Comparison of ENCODE assay signal across 1 cellular context in the genomic region with DNA sequence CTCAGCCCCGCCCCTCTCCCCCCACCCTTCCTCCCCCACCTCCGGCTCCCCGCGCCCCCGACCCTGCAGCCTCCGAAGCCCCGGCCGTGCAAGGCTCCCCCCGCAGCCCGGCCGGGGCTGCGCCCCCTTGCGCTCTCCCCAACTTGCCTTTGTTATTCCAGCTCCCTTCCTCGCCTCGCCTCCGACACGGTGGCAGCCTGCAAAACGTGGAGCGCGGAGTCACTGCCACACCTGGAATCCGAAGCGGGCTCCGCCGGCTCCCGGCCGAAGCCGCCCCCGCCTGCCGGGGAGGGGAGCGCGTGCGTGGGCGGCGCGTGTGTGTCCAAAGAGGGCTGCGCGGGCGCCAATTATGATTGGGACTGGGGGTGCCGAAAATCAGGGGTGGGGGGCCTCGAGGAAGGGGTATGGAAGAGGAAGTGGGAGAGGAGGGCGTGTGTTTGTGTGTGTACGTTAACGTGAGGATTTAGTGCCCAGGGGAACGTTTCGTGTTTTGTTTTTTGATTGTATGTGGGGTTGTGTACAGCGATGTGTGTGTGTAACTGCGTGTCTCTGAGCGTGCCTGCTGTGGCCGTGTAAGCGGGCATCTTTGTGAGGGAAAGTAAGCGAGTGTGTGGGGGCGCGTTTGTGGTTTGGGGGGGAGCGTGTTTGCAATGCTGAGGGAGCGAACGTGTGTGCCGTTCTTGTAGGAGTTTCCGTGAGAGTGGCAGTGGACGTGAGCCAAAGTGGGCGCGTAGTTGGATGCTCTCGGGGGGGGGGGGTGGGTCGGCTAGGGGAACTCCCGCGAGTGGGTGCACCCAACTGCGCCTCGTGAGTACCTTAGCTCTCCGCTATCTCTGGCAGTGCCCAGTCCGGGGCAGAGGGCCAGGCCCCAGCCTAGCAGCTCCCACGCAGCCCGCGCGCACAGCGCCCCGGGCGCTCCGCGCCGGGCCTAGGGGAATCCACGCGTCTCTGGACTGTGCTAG.
TF ChIP-seq lines count a peak whose summit lies in the region.

No MANE protein-coding gene starts in this region.

TF ChIP-seq in K562, 482 proteins besides CTCF, POLR2A, EP300 and RAD21 (continued from another document):
- TF ChIP-seq, protein P1, sequence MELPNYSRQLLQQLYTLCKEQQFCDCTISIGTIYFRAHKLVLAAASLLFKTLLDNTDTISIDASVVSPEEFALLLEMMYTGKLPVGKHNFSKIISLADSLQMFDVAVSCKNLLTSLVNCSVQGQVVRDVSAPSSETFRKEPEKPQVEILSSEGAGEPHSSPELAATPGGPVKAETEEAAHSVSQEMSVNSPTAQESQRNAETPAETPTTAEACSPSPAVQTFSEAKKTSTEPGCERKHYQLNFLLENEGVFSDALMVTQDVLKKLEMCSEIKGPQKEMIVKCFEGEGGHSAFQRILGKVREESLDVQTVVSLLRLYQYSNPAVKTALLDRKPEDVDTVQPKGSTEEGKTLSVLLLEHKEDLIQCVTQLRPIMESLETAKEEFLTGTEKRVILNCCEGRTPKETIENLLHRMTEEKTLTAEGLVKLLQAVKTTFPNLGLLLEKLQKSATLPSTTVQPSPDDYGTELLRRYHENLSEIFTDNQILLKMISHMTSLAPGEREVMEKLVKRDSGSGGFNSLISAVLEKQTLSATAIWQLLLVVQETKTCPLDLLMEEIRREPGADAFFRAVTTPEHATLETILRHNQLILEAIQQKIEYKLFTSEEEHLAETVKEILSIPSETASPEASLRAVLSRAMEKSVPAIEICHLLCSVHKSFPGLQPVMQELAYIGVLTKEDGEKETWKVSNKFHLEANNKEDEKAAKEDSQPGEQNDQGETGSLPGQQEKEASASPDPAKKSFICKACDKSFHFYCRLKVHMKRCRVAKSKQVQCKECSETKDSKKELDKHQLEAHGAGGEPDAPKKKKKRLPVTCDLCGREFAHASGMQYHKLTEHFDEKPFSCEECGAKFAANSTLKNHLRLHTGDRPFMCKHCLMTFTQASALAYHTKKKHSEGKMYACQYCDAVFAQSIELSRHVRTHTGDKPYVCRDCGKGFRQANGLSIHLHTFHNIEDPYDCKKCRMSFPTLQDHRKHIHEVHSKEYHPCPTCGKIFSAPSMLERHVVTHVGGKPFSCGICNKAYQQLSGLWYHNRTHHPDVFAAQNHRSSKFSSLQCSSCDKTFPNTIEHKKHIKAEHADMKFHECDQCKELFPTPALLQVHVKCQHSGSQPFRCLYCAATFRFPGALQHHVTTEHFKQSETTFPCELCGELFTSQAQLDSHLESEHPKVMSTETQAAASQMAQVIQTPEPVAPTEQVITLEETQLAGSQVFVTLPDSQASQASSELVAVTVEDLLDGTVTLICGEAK (IDR thresholded peaks at IDR 0.05): peak; percentile 74
- TF ChIP-seq, protein P1 (CRISPR knock-in tag; IDR thresholded peaks at IDR 0.05): no peak
- TF ChIP-seq, protein P2, sequence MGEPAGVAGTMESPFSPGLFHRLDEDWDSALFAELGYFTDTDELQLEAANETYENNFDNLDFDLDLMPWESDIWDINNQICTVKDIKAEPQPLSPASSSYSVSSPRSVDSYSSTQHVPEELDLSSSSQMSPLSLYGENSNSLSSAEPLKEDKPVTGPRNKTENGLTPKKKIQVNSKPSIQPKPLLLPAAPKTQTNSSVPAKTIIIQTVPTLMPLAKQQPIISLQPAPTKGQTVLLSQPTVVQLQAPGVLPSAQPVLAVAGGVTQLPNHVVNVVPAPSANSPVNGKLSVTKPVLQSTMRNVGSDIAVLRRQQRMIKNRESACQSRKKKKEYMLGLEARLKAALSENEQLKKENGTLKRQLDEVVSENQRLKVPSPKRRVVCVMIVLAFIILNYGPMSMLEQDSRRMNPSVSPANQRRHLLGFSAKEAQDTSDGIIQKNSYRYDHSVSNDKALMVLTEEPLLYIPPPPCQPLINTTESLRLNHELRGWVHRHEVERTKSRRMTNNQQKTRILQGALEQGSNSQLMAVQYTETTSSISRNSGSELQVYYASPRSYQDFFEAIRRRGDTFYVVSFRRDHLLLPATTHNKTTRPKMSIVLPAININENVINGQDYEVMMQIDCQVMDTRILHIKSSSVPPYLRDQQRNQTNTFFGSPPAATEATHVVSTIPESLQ (CRISPR knock-in tag; IDR thresholded peaks at IDR 0.05): no peak
- TF ChIP-seq RHOXF2B (CRISPR knock-in tag; conservative IDR thresholded peaks at IDR 0.05) (no peak), NFIC (IDR thresholded peaks at IDR 0.05) (peak; percentile 60), NR3C1 (CRISPR knock-in tag; IDR thresholded peaks at IDR 0.05) (no peak), ZNF324 (CRISPR knock-in tag; IDR thresholded peaks at IDR 0.05) (no peak), BMI1 (IDR thresholded peaks at IDR 0.05; ENCODE audit: low read length) (no peak), RB1 (IDR thresholded peaks at IDR 0.05; ENCODE audit: low read depth) (peak; percentile 97), NR2C2 (CRISPR knock-in tag; IDR thresholded peaks at IDR 0.05) (no peak), NR2C2 (tag; IDR thresholded peaks at IDR 0.05) (no peak), SMARCA4 (IDR thresholded peaks at IDR 0.05) (peak; percentile 77), FIP1L1 (IDR thresholded peaks at IDR 0.05; ENCODE audit: low read depth, low read length, poor library complexity, severe bottlenecking) (peak; percentile 88), ZFP30 (CRISPR knock-in tag; IDR thresholded peaks at IDR 0.05; ENCODE audit: borderline replicate concordance) (no peak), XRCC5 (IDR thresholded peaks at IDR 0.05; ENCODE audit: low read depth, low read length) (peak; percentile 96), FUS (optimal IDR thresholded peaks at IDR 0.05; ENCODE audit: low read depth, low read length) (no peak), CCNT2 (IDR thresholded peaks at IDR 0.05; ENCODE audit: borderline replicate concordance, extremely low read depth, insufficient read length, low read depth, low read length) (peak; percentile 89), NFIX (CRISPR knock-in tag; IDR thresholded peaks at IDR 0.05; ENCODE audit: low read depth) (no peak), PHTF2 (CRISPR knock-in tag; IDR thresholded peaks at IDR 0.05) (no peak), COPS2 (conservative IDR thresholded peaks at IDR 0.05) (no peak), ZBTB17 (CRISPR knock-in tag; IDR thresholded peaks at IDR 0.05) (no peak), FOXA1 (IDR thresholded peaks at IDR 0.05; ENCODE audit: borderline replicate concordance) (no peak), ETS2 (tag; IDR thresholded peaks at IDR 0.05; ENCODE audit: borderline replicate concordance, poor library complexity, severe bottlenecking) (no peak), MTA3 (IDR thresholded peaks at IDR 0.05; ENCODE audit: borderline replicate concordance) (peak; percentile 86; the same call in 1 of the 2 replicates), ZNF589 (CRISPR knock-in tag; IDR thresholded peaks at IDR 0.05; ENCODE audit: low read depth) (no peak), NFXL1 (CRISPR knock-in tag; IDR thresholded peaks at IDR 0.05) (no peak), SMAD2 (IDR thresholded peaks at IDR 0.05; ENCODE audit: low read depth, low read length) (no peak), HDAC1 (IDR thresholded peaks at IDR 0.05) (peak; percentile 46 to 95; a peak in 2 of 4 replicates), HNRNPH1 (optimal IDR thresholded peaks at IDR 0.05; ENCODE audit: low read depth, low read length) (no peak), FOXJ3 (CRISPR knock-in tag; IDR thresholded peaks at IDR 0.05) (no peak), ZBED1 (IDR thresholded peaks at IDR 0.05) (peak; percentile 63; the same call in 1 of the 2 replicates), DACH1 (IDR thresholded peaks at IDR 0.05; ENCODE audit: partially characterized antibody) (peak; percentile 47), ESRRA (IDR thresholded peaks at IDR 0.05; ENCODE audit: borderline replicate concordance, low read depth) (no peak)
- TF ChIP-seq, protein P3, sequence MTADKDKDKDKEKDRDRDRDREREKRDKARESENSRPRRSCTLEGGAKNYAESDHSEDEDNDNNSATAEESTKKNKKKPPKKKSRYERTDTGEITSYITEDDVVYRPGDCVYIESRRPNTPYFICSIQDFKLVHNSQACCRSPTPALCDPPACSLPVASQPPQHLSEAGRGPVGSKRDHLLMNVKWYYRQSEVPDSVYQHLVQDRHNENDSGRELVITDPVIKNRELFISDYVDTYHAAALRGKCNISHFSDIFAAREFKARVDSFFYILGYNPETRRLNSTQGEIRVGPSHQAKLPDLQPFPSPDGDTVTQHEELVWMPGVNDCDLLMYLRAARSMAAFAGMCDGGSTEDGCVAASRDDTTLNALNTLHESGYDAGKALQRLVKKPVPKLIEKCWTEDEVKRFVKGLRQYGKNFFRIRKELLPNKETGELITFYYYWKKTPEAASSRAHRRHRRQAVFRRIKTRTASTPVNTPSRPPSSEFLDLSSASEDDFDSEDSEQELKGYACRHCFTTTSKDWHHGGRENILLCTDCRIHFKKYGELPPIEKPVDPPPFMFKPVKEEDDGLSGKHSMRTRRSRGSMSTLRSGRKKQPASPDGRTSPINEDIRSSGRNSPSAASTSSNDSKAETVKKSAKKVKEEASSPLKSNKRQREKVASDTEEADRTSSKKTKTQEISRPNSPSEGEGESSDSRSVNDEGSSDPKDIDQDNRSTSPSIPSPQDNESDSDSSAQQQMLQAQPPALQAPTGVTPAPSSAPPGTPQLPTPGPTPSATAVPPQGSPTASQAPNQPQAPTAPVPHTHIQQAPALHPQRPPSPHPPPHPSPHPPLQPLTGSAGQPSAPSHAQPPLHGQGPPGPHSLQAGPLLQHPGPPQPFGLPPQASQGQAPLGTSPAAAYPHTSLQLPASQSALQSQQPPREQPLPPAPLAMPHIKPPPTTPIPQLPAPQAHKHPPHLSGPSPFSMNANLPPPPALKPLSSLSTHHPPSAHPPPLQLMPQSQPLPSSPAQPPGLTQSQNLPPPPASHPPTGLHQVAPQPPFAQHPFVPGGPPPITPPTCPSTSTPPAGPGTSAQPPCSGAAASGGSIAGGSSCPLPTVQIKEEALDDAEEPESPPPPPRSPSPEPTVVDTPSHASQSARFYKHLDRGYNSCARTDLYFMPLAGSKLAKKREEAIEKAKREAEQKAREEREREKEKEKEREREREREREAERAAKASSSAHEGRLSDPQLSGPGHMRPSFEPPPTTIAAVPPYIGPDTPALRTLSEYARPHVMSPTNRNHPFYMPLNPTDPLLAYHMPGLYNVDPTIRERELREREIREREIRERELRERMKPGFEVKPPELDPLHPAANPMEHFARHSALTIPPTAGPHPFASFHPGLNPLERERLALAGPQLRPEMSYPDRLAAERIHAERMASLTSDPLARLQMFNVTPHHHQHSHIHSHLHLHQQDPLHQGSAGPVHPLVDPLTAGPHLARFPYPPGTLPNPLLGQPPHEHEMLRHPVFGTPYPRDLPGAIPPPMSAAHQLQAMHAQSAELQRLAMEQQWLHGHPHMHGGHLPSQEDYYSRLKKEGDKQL (CRISPR knock-in tag; IDR thresholded peaks at IDR 0.05; ENCODE audit: borderline replicate concordance): no peak; the same call in 1 of the 2 replicates
